10 cellular contexts compared by ENCODE assay signal in the genomic region with DNA sequence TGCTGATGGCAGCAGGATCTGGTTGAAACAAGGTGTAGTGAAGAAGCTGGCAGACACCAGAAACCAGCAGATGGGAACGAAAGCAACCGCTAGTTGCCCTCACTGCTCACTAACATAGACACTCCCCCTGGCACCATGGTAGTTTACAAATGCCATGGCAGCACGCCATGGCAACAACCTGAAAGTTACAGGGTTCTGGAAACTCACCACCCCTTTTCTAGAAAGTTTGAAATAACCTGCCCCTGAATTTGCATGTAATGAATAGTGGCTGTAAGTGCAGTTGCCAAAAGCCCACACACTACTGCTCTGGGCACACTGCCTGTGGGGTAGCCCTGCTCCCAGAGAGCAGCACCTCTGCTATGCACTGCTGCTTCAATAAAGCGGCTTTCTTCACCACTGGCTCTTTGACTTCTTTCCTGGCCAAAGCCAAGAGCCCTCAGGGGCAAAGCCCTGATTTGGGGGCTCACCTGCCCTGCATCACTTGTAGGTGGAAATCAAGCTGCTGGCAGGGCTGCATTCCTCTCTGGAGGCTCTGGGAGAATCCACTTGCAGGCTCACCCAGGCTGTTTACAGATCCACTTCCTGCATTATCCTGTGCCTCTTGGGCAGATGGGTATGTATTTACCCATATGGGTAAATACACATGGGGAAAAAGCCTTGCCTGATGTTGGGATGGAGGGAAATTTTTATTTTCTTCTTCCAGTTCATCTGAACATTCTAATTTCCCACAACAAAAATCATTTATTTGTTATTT. TPM values are rescaled to one million over a fixed set of nuclear protein-coding genes. Genes with fewer than 3 reads are reported as not detected.
DNase-seq lines count a peak whose midpoint lies in the region; ATAC-seq and TF ChIP-seq lines count a peak whose summit lies in the region.
"Had no signal": no experiment of that assay in that cellular context is flagged by ENCODE, and none has a peak within 500 bp of the region (broad histone marks: within the 10 kb centered on the region; RNA-seq: fewer than 3 reads in every experiment).

No MANE protein-coding gene starts in this region.

- no peak overlapping the region for H3K27ac Mint-ChIP-seq in osteocyte (ENCODE audit: unreplicated experiment)

- H3K27me3 Mint-ChIP-seq in osteocyte (ENCODE audit: unreplicated experiment): peaks cover 14% of the 10 kb centered on the region

- H3K36me3 ChIP-seq in IMR-90 (ENCODE audit: control insufficient read depth, insufficient read depth, low read length): no peaks in the 10 kb centered on the region
- H3K36me3 ChIP-seq in GM23248 (ENCODE audit: low read depth): no peaks in the 10 kb centered on the region
- H3K36me3 ChIP-seq: WERI-Rb-1 had no signal

- no peaks in the 10 kb centered on the region for H3K79me1 ChIP-seq in IMR-90 (ENCODE audit: low read depth in 1 of 2, low read length in 2 of 2)

- POLR2A ChIA-PET in IMR-90 (lab: Charles Lee; ENCODE audit: unreplicated experiment): interaction anchor here (0.5 kb wide), 1 partner anchor 78 kb away, joined by 5 read pairs; no protein-coding TSS in a partner anchor

- H3K9me2 ChIP-seq in GM23248 (ENCODE audit: insufficient read depth): no peaks in the 10 kb centered on the region

- no peak overlapping the region for H3K4me2 ChIP-seq in IMR-90 (ENCODE audit: low read depth, low read length)
- no peak overlapping the region for H3K4me2 ChIP-seq in GM23248 (ENCODE audit: unreplicated experiment)

- TF ChIP-seq CTCF in IMR-90 (conservative IDR thresholded peaks at IDR 0.05; ENCODE audit: low read depth, low read length) (no peak), osteocyte (IDR thresholded peaks at IDR 0.05) (no peak)

- H3K4me1 Mint-ChIP-seq in osteocyte (ENCODE audit: unreplicated experiment): peaks cover 1% of the 10 kb centered on the region

- H3K9me3 Mint-ChIP-seq in osteocyte (ENCODE audit: unreplicated experiment): no peaks in the 10 kb centered on the region

- H2AK9ac ChIP-seq in IMR-90 (replicated peaks; ENCODE audit: low read depth, low read length, poor library complexity): no peak overlapping the region

- H3K23ac ChIP-seq in IMR-90 (ENCODE audit: low read depth, low read length): no peak overlapping the region

- no peak overlapping the region for H3K4ac ChIP-seq in IMR-90 (ENCODE audit: low read depth, low read length)

- DNase-seq in activated CD4-positive, alpha-beta T cell treated with anti-CD3 and anti-CD28 coated beads for 48 hours: peak; percentile 17
- DNase-seq in activated CD4-positive, alpha-beta T cell treated with anti-CD3 and anti-CD28 coated beads, Interleukin-2, amount 50 U/mL, for 48 hours: no peak
- DNase-seq in IMR-90 (no peak), cerebellar cortex (ENCODE audit: low spot score) (peak; percentile 73), osteocyte (ENCODE audit: extremely low spot score, unreplicated experiment) (no peak), GM23248 (no peak), dermis blood vessel endothelial cell (no peak)
- no peak for DNase-seq in stimulated activated naive CD8-positive, alpha-beta T cell treated with anti-CD3 and anti-CD28 coated beads, Interleukin-15, Interleukin-2, amounts not matched to agents 100 U/mL and 50 U/mL, for 24 hours
- DNase-seq: WERI-Rb-1 had no signal

- BruUV-seq in IMR-90 (replicated peaks; lab: Mats Ljungman, UMichigan): no TSS peak

- TF ChIP-seq RAD21 in IMR-90 (IDR thresholded peaks at IDR 0.05; ENCODE audit: low read length): no peak

- 20% methylated on average over 1 of the region's 4 CpGs; no CpG with 5 or more reads in 1 of the 2 experiments for WGBS in IMR-90 (ENCODE audit: extremely low coverage in 2 of 2, insufficient read length in 1 of 2), 2 experiments
- 67 to 71% methylated on average over 4 of the region's 4 CpGs for WGBS in GM23248 (ENCODE audit: low coverage in 1 of 2, low lambda C conversion rate in 2 of 2, missing lambda C conversion rate in 2 of 2), 2 experiments

- no peaks in the 10 kb centered on the region for H3F3A ChIP-seq in GM23248 (ENCODE audit: insufficient read depth)

- in situ Hi-C loops in IMR-90 (cut with MboI; ENCODE audit: low sequenced_read_pairs): loop anchor here (10.0 kb wide), 1 partner anchor 186 kb away; the partner anchor contains the start of gene COPG1
- in situ Hi-C loops in GM23248 (cut with MboI): no loop called here

- H3K9ac ChIP-seq in IMR-90 (ENCODE audit: low read depth, low read length) (no peak overlapping the region), GM23248 (no peak overlapping the region)

- no peak overlapping the region for H4K8ac ChIP-seq in IMR-90 (ENCODE audit: low read depth in 2 of 2, low read length in 2 of 2)

- H2BK120ac ChIP-seq in IMR-90 (ENCODE audit: low read depth, low read length): no peak overlapping the region

- no peaks in the 10 kb centered on the region for H3K36me3 Mint-ChIP-seq in osteocyte (ENCODE audit: unreplicated experiment)

- no peak overlapping the region for H3K18ac ChIP-seq in IMR-90 (ENCODE audit: low read depth, low read length)

- no peak overlapping the region for H3K56ac ChIP-seq in IMR-90 (ENCODE audit: extremely low read depth, insufficient read depth, low read length)

- CTCF ChIA-PET in IMR-90 (lab: Yijun Ruan, JAX): interaction anchor here (0.5 kb wide), 1 partner anchor 88 kb away, joined by 3 read pairs; no protein-coding TSS in a partner anchor

- H3K9me3 ChIP-seq in IMR-90 (ENCODE audit: control insufficient read depth, insufficient read depth, low read length) (no peaks in the 10 kb centered on the region), GM23248 (ENCODE audit: low read depth) (no peaks in the 10 kb centered on the region)

- peak; percentile 57 for ATAC-seq in IMR-90 (ENCODE audit: low read depth)
- peak; percentile 24 for ATAC-seq in stimulated activated naive CD8-positive, alpha-beta T cell treated with anti-CD3 and anti-CD28 coated beads, Interleukin-15, Interleukin-2, amounts not matched to agents 100 U/mL and 50 U/mL, for 24 hours

- H2BK15ac ChIP-seq in IMR-90 (ENCODE audit: low read depth, low read length): no peak overlapping the region

- no peak overlapping the region for H2BK5ac ChIP-seq in IMR-90 (ENCODE audit: low read depth, low read length, poor library complexity, severe bottlenecking)

- H2BK20ac ChIP-seq in IMR-90 (ENCODE audit: low read depth, low read length): no peak overlapping the region

- no peak overlapping the region for H4K91ac ChIP-seq in IMR-90 (ENCODE audit: insufficient read depth, low read depth, low read length)

- no peak overlapping the region for H3K4me3 ChIP-seq in IMR-90 (ENCODE audit: insufficient read depth, low read depth, low read length)
- no peak overlapping the region for H3K4me3 ChIP-seq in GM23248

- H3K14ac ChIP-seq in IMR-90 (replicated peaks; ENCODE audit: low read depth, low read length): no peak overlapping the region

- H3K27ac ChIP-seq in IMR-90 (ENCODE audit: insufficient read depth, low read length): no peak overlapping the region
- H3K27ac ChIP-seq in GM23248: no peak overlapping the region
- H3K27ac ChIP-seq: WERI-Rb-1 had no signal

- no peak overlapping the region for H2AK5ac ChIP-seq in IMR-90 (ENCODE audit: low read depth, low read length)

- H3K27me3 ChIP-seq in IMR-90 (ENCODE audit: control insufficient read depth, insufficient read depth, low read length) (peaks cover 28% of the 10 kb centered on the region), GM23248 (replicated peaks; ENCODE audit: insufficient read depth) (peaks cover 3% of the 10 kb centered on the region; the same call in 1 of the 2 replicates)

- no peak overlapping the region for H3K4me3 Mint-ChIP-seq in osteocyte (ENCODE audit: unreplicated experiment)

- H3K9me1 ChIP-seq in IMR-90 (ENCODE audit: insufficient read depth, low read length): no peaks in the 10 kb centered on the region

- H3K4me1 ChIP-seq in IMR-90 (ENCODE audit: control insufficient read depth, insufficient read depth, low read length) (peaks cover 2% of the 10 kb centered on the region; the same call in 1 of the 2 replicates), GM23248 (ENCODE audit: insufficient read depth) (0 out of 2 replicates have a peak, but pooled peaks cover 2% of the 10 kb centered on the region)

- no peak for TF ChIP-seq POLR2A in IMR-90 (IDR thresholded peaks at IDR 0.05; ENCODE audit: low read depth, low read length)

- dilution Hi-C loops in IMR-90 (cut with HindIII; ENCODE audit: low sequenced_read_pairs, unreplicated experiment): no loop called here

- H2AFZ ChIP-seq in IMR-90 (replicated peaks; ENCODE audit: low read length, poor library complexity) (no peak overlapping the region), GM23248 (no peak overlapping the region)

- no peaks in the 10 kb centered on the region for H4K20me1 ChIP-seq in IMR-90 (ENCODE audit: insufficient read depth, low read length)
- H4K20me1 ChIP-seq in GM23248 (ENCODE audit: insufficient read depth): no peaks in the 10 kb centered on the region

- intact Hi-C loops in IMR-90 (cut with micrococcal nuclease): loop anchor here (10.0 kb wide), 1 partner anchor 56 kb away; no protein-coding TSS in a partner anchor

- H4K5ac ChIP-seq in IMR-90 (ENCODE audit: low read depth, low read length): no peak overlapping the region

- H3K79me2 ChIP-seq in GM23248 (ENCODE audit: insufficient read depth): no peaks in the 10 kb centered on the region

TF ChIP-seq in IMR-90, 13 proteins besides CTCF, POLR2A, EP300 and RAD21 (continues in another document):
- no peak for TF ChIP-seq SMC3 (IDR thresholded peaks at IDR 0.05; ENCODE audit: low read depth, low read length)
- TF ChIP-seq USF2 (IDR thresholded peaks at IDR 0.05; ENCODE audit: low read depth, low read length): no peak

RNA-seq across cellular contexts. Expression of gene GP9, which starts 2.0 kb away (rescaled TPM):
- total RNA-seq in IMR-90 (2012; rRNA removed) (not detected in 2 replicates), osteocyte (not detected in 2 replicates), dermis blood vessel endothelial cell (not detected in 2 replicates)
- polyA plus RNA-seq in IMR-90 (2012; rRNA removed) (not detected in 2 replicates), GM23248 (2016; fragmentation: Nextera tagmentation; extraction: Ambion mirVana) (not detected in 2 replicates)
- polyA plus RNA-seq in IMR-90 (2012; cell fraction: cytosol; rRNA removed): not detected in 2 replicates
- polyA plus RNA-seq in IMR-90 (2012; cell fraction: nucleus; rRNA removed; ENCODE audit: low replicate concordance): not detected in 2 replicates
- total RNA-seq in GM23248 (2014; rRNA removed; shearing (Covaris generic)): not detected in 2 replicates
- polyA plus RNA-seq: neural cell had no signal

RNA-seq across cellular contexts. Expression of gene EFCC1, which starts 57.5 kb away (rescaled TPM):
- total RNA-seq in IMR-90 (2012; rRNA removed) (not detected in 2 replicates), osteocyte (0.13 TPM in 1 of 2 replicates, not detected in the other), dermis blood vessel endothelial cell (5.9 and 12.1 TPM in 2 replicates)
- polyA plus RNA-seq in IMR-90 (2012; rRNA removed) (not detected in 2 replicates), GM23248 (2016; fragmentation: Nextera tagmentation; extraction: Ambion mirVana) (not detected in 2 replicates)
- polyA plus RNA-seq in IMR-90 (2012; cell fraction: cytosol; rRNA removed): not detected in 2 replicates
- polyA plus RNA-seq in IMR-90 (2012; cell fraction: nucleus; rRNA removed; ENCODE audit: low replicate concordance): not detected in 2 replicates
- not detected in 2 replicates for total RNA-seq in GM23248 (2014; rRNA removed; shearing (Covaris generic))
- polyA plus RNA-seq: neural cell had no signal

Comparison
In these comparisons a context has a peak if more than half of its experiments do, and no peak if none do; other contexts are left out.
1. DNase-seq: peak in activated CD4-positive, alpha-beta T cell treated with anti-CD3 and anti-CD28 coated beads for 48 hours (single experiment) and cerebellar cortex (single experiment); none in activated CD4-positive, alpha-beta T cell treated with anti-CD3 and anti-CD28 coated beads, Interleukin-2, amount 50 U/mL, for 48 hours (0 of 2), IMR-90 (single experiment), stimulated activated naive CD8-positive, alpha-beta T cell treated with anti-CD3 and anti-CD28 coated beads, Interleukin-15, Interleukin-2, amounts not matched to agents 100 U/mL and 50 U/mL, for 24 hours (single experiment), osteocyte (single experiment), GM23248 (single experiment) and dermis blood vessel endothelial cell (single experiment).